17 cellular contexts compared by ENCODE assay signal in the genomic region with DNA sequence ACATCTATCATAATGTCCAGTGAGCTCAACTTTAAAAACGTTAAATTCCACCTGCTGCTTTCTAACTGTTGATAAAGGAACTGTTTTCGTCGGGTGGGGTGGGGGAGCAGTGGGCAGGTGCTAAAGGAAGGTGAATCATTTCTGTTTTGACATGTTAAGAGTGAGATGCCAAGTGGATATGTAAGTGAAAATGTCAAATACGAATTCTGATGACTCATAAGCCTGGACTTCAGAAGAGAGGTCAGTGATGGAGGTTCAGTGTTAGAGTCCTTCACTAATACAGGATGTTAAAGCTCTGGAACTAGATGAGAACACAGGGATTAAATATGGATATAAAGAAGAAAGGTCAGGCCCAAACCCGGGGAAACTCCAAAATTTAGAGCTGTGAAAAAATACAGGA.
"Had no signal": no experiment of that assay in that cellular context is flagged by ENCODE, and none has a peak within 500 bp of the region (broad histone marks: within the 10 kb centered on the region; RNA-seq: fewer than 3 reads in every experiment).

No MANE protein-coding gene starts in this region.

- H3K79me2 ChIP-seq: parathyroid adenoma had no signal

- H3K27ac ChIP-seq: epithelial cell of prostate, gastroesophageal sphincter, heart right ventricle, parathyroid adenoma, thyroid gland had no signal

- H3K27ac Mint-ChIP-seq: activated CD4-positive, alpha-beta T cell treated with anti-CD3 and anti-CD28 coated beads, Interleukin-2, amount 10 ng/mL, durations not matched to agents 24 days and 14 days; activated naive CD8-positive, alpha-beta T cell treated with anti-CD3 and anti-CD28 coated beads, Interleukin-2, amount 10 ng/mL, durations not matched to agents 7 days and 5 days; effector memory CD8-positive, alpha-beta T cell; naive B cell; stimulated activated naive B cell treated with anti-CD40 and anti-IgM and Interleukin-4, amounts not matched to agents 10 μg/mL and 1 μg/mL and 100 μg/mL, for 72 hours had no signal

- H3K36me3 Mint-ChIP-seq: activated naive CD8-positive, alpha-beta T cell treated with anti-CD3 and anti-CD28 coated beads, Interleukin-2, amount 10 ng/mL, durations not matched to agents 7 days and 5 days; naive B cell; stimulated activated naive B cell treated with anti-CD40 and anti-IgM and Interleukin-4, amounts not matched to agents 10 μg/mL and 1 μg/mL and 100 μg/mL, for 72 hours had no signal

- H3K4me3 ChIP-seq: gastroesophageal sphincter, heart right ventricle, lung, thyroid gland had no signal

- ATAC-seq: effector memory CD8-positive, alpha-beta T cell; gastroesophageal sphincter; heart right ventricle; stimulated activated naive B cell treated with anti-CD40 and anti-IgM and Interleukin-4, amounts not matched to agents 10 μg/mL and 1 μg/mL and 100 μg/mL, for 72 hours had no signal

- H2AFZ ChIP-seq: parathyroid adenoma had no signal

- H3K9me3 ChIP-seq: gastroesophageal sphincter, thyroid gland had no signal

- H3K4me1 Mint-ChIP-seq: activated CD4-positive, alpha-beta T cell treated with anti-CD3 and anti-CD28 coated beads, Interleukin-2, amount 10 ng/mL, durations not matched to agents 24 days and 14 days; activated naive CD8-positive, alpha-beta T cell treated with anti-CD3 and anti-CD28 coated beads, Interleukin-2, amount 10 ng/mL, durations not matched to agents 7 days and 5 days; naive B cell; stimulated activated naive B cell treated with anti-CD40 and anti-IgM and Interleukin-4, amounts not matched to agents 10 μg/mL and 1 μg/mL and 100 μg/mL, for 72 hours had no signal

- H3K36me3 ChIP-seq: gastroesophageal sphincter, heart right ventricle, thyroid gland had no signal

- DNase-seq: activated CD4-positive, alpha-beta T cell treated with anti-CD3 and anti-CD28 coated beads, Interleukin-2, amount 10 ng/mL, durations not matched to agents 24 days and 14 days; activated CD4-positive, CD25-positive, alpha-beta regulatory T cell; activated CD8-positive, alpha-beta memory T cell treated with anti-CD3 and anti-CD28 coated beads, Interleukin-2, amount 50 U/mL, for 48 hours; activated gamma-delta T cell treated with Interleukin-2 at 50 U/mL for 16 hours; activated naive CD8-positive, alpha-beta T cell treated with anti-CD3 and anti-CD28 coated beads, Interleukin-2, amount 10 ng/mL, durations not matched to agents 7 days and 5 days; dermis blood vessel endothelial cell; effector memory CD8-positive, alpha-beta T cell; heart right ventricle; naive B cell; retina; stimulated activated CD4-positive, alpha-beta T cell treated with anti-CD3 and anti-CD28 coated beads, Interleukin-4, amount 100 ng/mL, for 1 hour; stimulated activated naive B cell treated with anti-CD40 and anti-IgM and Interleukin-4, amounts not matched to agents 10 μg/mL and 1 μg/mL and 100 μg/mL, for 72 hours; thyroid gland had no signal

- H3K4me1 ChIP-seq: gastroesophageal sphincter, heart right ventricle, parathyroid adenoma, thyroid gland had no signal

- H3K27me3 Mint-ChIP-seq: activated CD4-positive, alpha-beta T cell treated with anti-CD3 and anti-CD28 coated beads, Interleukin-2, amount 10 ng/mL, durations not matched to agents 24 days and 14 days; activated naive CD8-positive, alpha-beta T cell treated with anti-CD3 and anti-CD28 coated beads, Interleukin-2, amount 10 ng/mL, durations not matched to agents 7 days and 5 days; effector memory CD8-positive, alpha-beta T cell; naive B cell; stimulated activated naive B cell treated with anti-CD40 and anti-IgM and Interleukin-4, amounts not matched to agents 10 μg/mL and 1 μg/mL and 100 μg/mL, for 72 hours had no signal

- H3K4me3 Mint-ChIP-seq: activated CD4-positive, alpha-beta T cell treated with anti-CD3 and anti-CD28 coated beads, Interleukin-2, amount 10 ng/mL, durations not matched to agents 24 days and 14 days; activated naive CD8-positive, alpha-beta T cell treated with anti-CD3 and anti-CD28 coated beads, Interleukin-2, amount 10 ng/mL, durations not matched to agents 7 days and 5 days; effector memory CD8-positive, alpha-beta T cell; naive B cell; stimulated activated naive B cell treated with anti-CD40 and anti-IgM and Interleukin-4, amounts not matched to agents 10 μg/mL and 1 μg/mL and 100 μg/mL, for 72 hours had no signal

- H3K27me3 ChIP-seq: gastroesophageal sphincter, heart right ventricle, thyroid gland had no signal
